In genomic region chr1:33790577-33790976, GRCh38 we compare ENCODE assay signal across 18 cellular contexts.
DNase-seq lines count a peak whose midpoint lies in the region; FAIRE-seq and TF ChIP-seq lines count a peak whose summit lies in the region.
"Had no signal": no experiment of that assay in that cellular context is flagged by ENCODE, and none has a peak within 500 bp of the region (broad histone marks: within the 10 kb centered on the region; RNA-seq: fewer than 3 reads in every experiment).

No MANE protein-coding gene starts in this region.

- TF ChIP-seq CTCF in D721Med (IDR thresholded peaks at IDR 0.05; ENCODE audit: insufficient read depth, missing control alignments): no peak
- TF ChIP-seq CTCF in left ventricle myocardium inferior (IDR thresholded peaks at IDR 0.05; ENCODE audit: borderline replicate concordance): no peak

- H4K20me1 ChIP-seq in BLaER1: peaks cover 12% of the 10 kb centered on the region; the same call in 1 of the 2 replicates

- no peak for FAIRE-seq in D721Med (lab: Jason Lieb, UNC)
- FAIRE-seq: A549, G401.6, GM12891, GM19239 had no signal

- H3K27ac ChIP-seq in BLaER1 (no peak overlapping the region), left ventricle myocardium inferior (replicated peaks) (no peak overlapping the region)
- H3K27ac ChIP-seq: A549 had no signal

- intact Hi-C loops in left ventricle myocardium inferior (cut with micrococcal nuclease): no loop called here

- H3K4me3 ChIP-seq in BLaER1 (no peak overlapping the region), left ventricle myocardium inferior (no peak overlapping the region)
- H3K4me3 ChIP-seq: A549 had no signal

- H3K4me2 ChIP-seq in BLaER1: peak overlapping the region; percentile 70
- H3K4me2 ChIP-seq: A549 had no signal

- H3K9me3 ChIP-seq in BLaER1 (peaks cover 10% of the 10 kb centered on the region), left ventricle myocardium inferior (replicated peaks) (peaks cover 4% of the 10 kb centered on the region)
- H3K9me3 ChIP-seq: A549 had no signal

- H3K9ac ChIP-seq in BLaER1: no peak overlapping the region

- DNase-seq in A172 (ENCODE audit: low spot score) (peak; percentile 2), astrocyte of the hippocampus (ENCODE audit: low read depth, low spot score) (peak; percentile 10), SHP77 (lab: John Stamatoyannopoulos, UW) (no peak), D721Med (ENCODE audit: insufficient read length, low spot score) (no peak), left ventricle myocardium inferior (no peak)
- DNase-seq: 8988T; AML-193; C1 segment of cervical spinal cord; CD4-positive, alpha-beta memory T cell; CD8-positive, alpha-beta memory T cell; COR-L47; DMS79 treated with DMSO at 0.1 percent for 48 hours; GF-D8 had no signal

- H3K27me3 ChIP-seq in BLaER1 (no peaks in the 10 kb centered on the region), left ventricle myocardium inferior (ENCODE audit: low read depth) (peaks cover 54% of the 10 kb centered on the region)

- no peaks in the 10 kb centered on the region for H3K36me3 ChIP-seq in BLaER1
- no peaks in the 10 kb centered on the region for H3K36me3 ChIP-seq in left ventricle myocardium inferior

- H3K4me1 ChIP-seq in BLaER1: peaks cover 42% of the 10 kb centered on the region
- no peaks in the 10 kb centered on the region for H3K4me1 ChIP-seq in left ventricle myocardium inferior
- H3K4me1 ChIP-seq: A549 had no signal

Comparison
In these comparisons a context has a peak if more than half of its experiments do, and no peak if none do; other contexts are left out.
1. DNase-seq: peak in A172 (single experiment) and astrocyte of the hippocampus (single experiment); none in SHP77 (0 of 2), D721Med (single experiment) and left ventricle myocardium inferior (single experiment).